1 cellular context compared by ENCODE assay signal in genomic region chr1:58628987-58629598, GRCh38.
TF ChIP-seq lines count a peak whose summit lies in the region.

No MANE protein-coding gene starts in this region.

TF ChIP-seq in HepG2, 621 proteins besides CTCF, POLR2A, EP300 and RAD21 (continued from another document):
- TF ChIP-seq ZNF646 (CRISPR knock-in tag; IDR thresholded peaks at IDR 0.05) (no peak), ZNF816 (CRISPR knock-in tag; IDR thresholded peaks at IDR 0.05; ENCODE audit: borderline replicate concordance) (no peak), ZNF552 (CRISPR knock-in tag; IDR thresholded peaks at IDR 0.05; ENCODE audit: borderline replicate concordance) (no peak), ZNF296 (CRISPR knock-in tag; conservative IDR thresholded peaks at IDR 0.05) (no peak)
